21 cellular contexts compared by ENCODE assay signal in genomic region chr2:54626884-54627283, GRCh38.
A peak's percentile ranks its signal among the peaks of the same experiment; 100 is the strongest.
DNase-seq lines count a peak whose midpoint lies in the region; ATAC-seq, FAIRE-seq and TF ChIP-seq lines count a peak whose summit lies in the region.
"Had no signal": no experiment of that assay in that cellular context is flagged by ENCODE, and none has a peak within 500 bp of the region (broad histone marks: within the 10 kb centered on the region; RNA-seq: fewer than 3 reads in every experiment).

No MANE protein-coding gene starts in this region.

- no peak for DNase-seq in activated T-cell treated with anti-CD3 and anti-CD28 coated beads, Interleukin-2, amount 50 U/mL, for 24 hours
- DNase-seq in activated T-cell treated with anti-CD3 and anti-CD28 coated beads, Interleukin-2, amount 50 U/mL, for 4 hours: no peak
- DNase-seq in HTR-8/SVneo (ENCODE audit: insufficient read length, low spot score) (no peak), smooth muscle cell (lab: John Stamatoyannopoulos, UW; ENCODE audit: unreplicated experiment) (no peak), WTC11 (ENCODE audit: low spot score) (no peak), left lobe of liver (ENCODE audit: low spot score) (no peak)
- DNase-seq: activated B cell treated with CpG ODN at 0.5 μM for 24 hours; activated T-cell treated with anti-CD3 and anti-CD28 coated beads, Interleukin-2, amount 50 U/mL, for 72 hours; BE2C; foreskin fibroblast; IMR-90; islet precursor cell; MG63; NCI-H1417 treated with DMSO at 0.1 percent for 48 hours; NCI-H524; SK-N-SH; stimulated activated CD4-positive, alpha-beta T cell treated with anti-CD3 and anti-CD28 coated beads, Interleukin-12 subunit alpha, Interleukin-12 subunit beta, amount 100 ng/mL, for 4 hours; substantia nigra had no signal

- no peak overlapping the region for H3K4me3 Mint-ChIP-seq in activated T-cell treated with anti-CD3 and anti-CD28 coated beads, Interleukin-2, amount 50 U/mL, for 24 hours
- H3K4me3 Mint-ChIP-seq in activated T-cell treated with anti-CD3 and anti-CD28 coated beads, Interleukin-2, amount 50 U/mL, for 4 hours: no peak overlapping the region
- no peak overlapping the region for H3K4me3 Mint-ChIP-seq in WTC11
- H3K4me3 Mint-ChIP-seq: activated B cell treated with CpG ODN at 0.5 μM for 24 hours; activated T-cell treated with anti-CD3 and anti-CD28 coated beads, Interleukin-2, amount 50 U/mL, for 72 hours; T-helper 2 cell treated with Interferon-gamma antibody and Interleukin-4, amounts not matched to agents 5 μg/mL and 100 μg/mL, for 36 hours had no signal

- no peaks in the 10 kb centered on the region for H3K27me3 Mint-ChIP-seq in activated T-cell treated with anti-CD3 and anti-CD28 coated beads, Interleukin-2, amount 50 U/mL, for 24 hours
- H3K27me3 Mint-ChIP-seq in activated T-cell treated with anti-CD3 and anti-CD28 coated beads, Interleukin-2, amount 50 U/mL, for 4 hours (ENCODE audit: low read depth): no peaks in the 10 kb centered on the region
- no peaks in the 10 kb centered on the region for H3K27me3 Mint-ChIP-seq in WTC11 (ENCODE audit: low read depth)
- H3K27me3 Mint-ChIP-seq: activated B cell treated with CpG ODN at 0.5 μM for 24 hours had no signal

- peak; percentile 26 for FAIRE-seq in HTR-8/SVneo (lab: Jason Lieb, UNC)

- H3K4me3 ChIP-seq in liver (ENCODE audit: low read depth in 1 of 3, low read length in 3 of 3) (no peak overlapping the region), smooth muscle cell (no peak overlapping the region)
- H3K4me3 ChIP-seq: MG63 had no signal

- no peaks in the 10 kb centered on the region for H3K9me3 Mint-ChIP-seq in activated T-cell treated with anti-CD3 and anti-CD28 coated beads, Interleukin-2, amount 50 U/mL, for 24 hours
- no peaks in the 10 kb centered on the region for H3K9me3 Mint-ChIP-seq in activated T-cell treated with anti-CD3 and anti-CD28 coated beads, Interleukin-2, amount 50 U/mL, for 4 hours
- no peaks in the 10 kb centered on the region for H3K9me3 Mint-ChIP-seq in WTC11
- H3K9me3 Mint-ChIP-seq: activated B cell treated with CpG ODN at 0.5 μM for 24 hours; activated T-cell treated with anti-CD3 and anti-CD28 coated beads, Interleukin-2, amount 50 U/mL, for 72 hours; T-helper 2 cell treated with Interferon-gamma antibody and Interleukin-4, amounts not matched to agents 5 μg/mL and 100 μg/mL, for 36 hours had no signal

- CTCF ChIA-PET in WTC11 (lab: Charles Lee): no interaction called here

- no peak overlapping the region for H3K9ac ChIP-seq in liver (ENCODE audit: low read depth in 1 of 2, low read length in 2 of 2)
- no peak overlapping the region for H3K9ac ChIP-seq in smooth muscle cell (ENCODE audit: low read depth)
- H3K9ac ChIP-seq: SK-N-SH had no signal

- H3K27ac Mint-ChIP-seq in activated T-cell treated with anti-CD3 and anti-CD28 coated beads, Interleukin-2, amount 50 U/mL, for 24 hours: peak overlapping the region; percentile 7
- no peak overlapping the region for H3K27ac Mint-ChIP-seq in WTC11
- H3K27ac Mint-ChIP-seq: activated B cell treated with CpG ODN at 0.5 μM for 24 hours had no signal

- H3K4me1 ChIP-seq in liver (ENCODE audit: control insufficient read depth in 4 of 4, insufficient read depth in 4 of 4, low read length in 3 of 4) (peaks cover 19 to 58% (median 40%) of the 10 kb centered on the region in 4 donors), smooth muscle cell (ENCODE audit: low read depth) (no peaks in the 10 kb centered on the region)

- H3K9me3 ChIP-seq in liver (ENCODE audit: control insufficient read depth in 4 of 4, low read length in 3 of 4): no peaks in the 10 kb centered on the region
- H3K9me3 ChIP-seq in smooth muscle cell (replicated peaks; ENCODE audit: low read depth): no peaks in the 10 kb centered on the region
- H3K9me3 ChIP-seq: BE2C, MG63, SK-N-SH had no signal

- no peak overlapping the region for H2AFZ ChIP-seq in smooth muscle cell (ENCODE audit: low read depth)

- H3K36me3 ChIP-seq in liver (ENCODE audit: control insufficient read depth in 4 of 4, insufficient read depth in 3 of 4, low read depth in 1 of 4, low read length in 3 of 4) (peaks cover 16 to 72% (median 58%) of the 10 kb centered on the region in 4 donors), smooth muscle cell (ENCODE audit: low read depth) (peaks cover 34% of the 10 kb centered on the region)

- no peak for TF ChIP-seq RAD21 in liver (IDR thresholded peaks at IDR 0.05)

- POLR2A ChIA-PET in WTC11 (lab: Charles Lee): no interaction called here

- TF ChIP-seq CTCF in liver (IDR thresholded peaks at IDR 0.05; ENCODE audit: low read depth, low read length, missing input control) (no peak), smooth muscle cell (IDR thresholded peaks at IDR 0.05; ENCODE audit: borderline replicate concordance, insufficient read depth, poor library complexity, severe bottlenecking) (no peak), WTC11 (IDR thresholded peaks at IDR 0.05) (no peak)

- H3K4me1 Mint-ChIP-seq in activated T-cell treated with anti-CD3 and anti-CD28 coated beads, Interleukin-2, amount 50 U/mL, for 24 hours (ENCODE audit: low read depth): peaks cover 9% of the 10 kb centered on the region
- H3K4me1 Mint-ChIP-seq in activated T-cell treated with anti-CD3 and anti-CD28 coated beads, Interleukin-2, amount 50 U/mL, for 4 hours (ENCODE audit: low read depth): peaks cover 4% of the 10 kb centered on the region
- H3K4me1 Mint-ChIP-seq in WTC11: no peaks in the 10 kb centered on the region

- peaks cover 92% of the 10 kb centered on the region for H3K36me3 Mint-ChIP-seq in activated T-cell treated with anti-CD3 and anti-CD28 coated beads, Interleukin-2, amount 50 U/mL, for 24 hours (ENCODE audit: low read depth)
- peaks cover 64% of the 10 kb centered on the region for H3K36me3 Mint-ChIP-seq in activated T-cell treated with anti-CD3 and anti-CD28 coated beads, Interleukin-2, amount 50 U/mL, for 4 hours (ENCODE audit: insufficient read depth)
- H3K36me3 Mint-ChIP-seq in WTC11: peaks cover 89% of the 10 kb centered on the region

- WGBS in liver: 83% methylated on average over 2 of the region's 2 CpGs
- 94% methylated on average over 2 of the region's 2 CpGs for WGBS in smooth muscle cell (ENCODE audit: low lambda C conversion rate)

- no peak overlapping the region for H3K4me2 ChIP-seq in smooth muscle cell
- H3K4me2 ChIP-seq: SK-N-SH had no signal

- H3F3A ChIP-seq in smooth muscle cell (ENCODE audit: low read depth): peaks cover 8% of the 10 kb centered on the region

- no peak for ATAC-seq in activated T-cell treated with anti-CD3 and anti-CD28 coated beads, Interleukin-2, amount 50 U/mL, for 4 hours
- no peak for ATAC-seq in HG02759 (IDR thresholded peaks at IDR 0.05; ENCODE audit: unreplicated experiment)
- ATAC-seq in WTC11: no peak
- ATAC-seq in left lobe of liver: no peak
- ATAC-seq: activated T-cell treated with anti-CD3 and anti-CD28 coated beads, Interleukin-2, amount 50 U/mL, for 72 hours had no signal

- H4K20me1 ChIP-seq in smooth muscle cell (ENCODE audit: low read depth): no peaks in the 10 kb centered on the region

- H3K27ac ChIP-seq in liver (ENCODE audit: low read depth in 1 of 2, low read length in 2 of 2) (peak overlapping the region; percentile 55 to 83), smooth muscle cell (ENCODE audit: low read depth) (peak overlapping the region; percentile 80)

- H3K79me2 ChIP-seq in smooth muscle cell (ENCODE audit: low read depth): peaks cover 42% of the 10 kb centered on the region

- H3K27me3 ChIP-seq in liver (ENCODE audit: control insufficient read depth in 4 of 4, insufficient read depth in 4 of 4, low read length in 3 of 4): no peaks in the 10 kb centered on the region
- no peaks in the 10 kb centered on the region for H3K27me3 ChIP-seq in smooth muscle cell (ENCODE audit: low read depth)
- H3K27me3 ChIP-seq: BE2C, MG63 had no signal

TF ChIP-seq in liver, 16 proteins besides CTCF, POLR2A, EP300 and RAD21:
- TF ChIP-seq RXRA (IDR thresholded peaks at IDR 0.05) (no peak), NR2F2 (IDR thresholded peaks at IDR 0.05) (peak; percentile 24)

TF ChIP-seq in WTC11, 78 proteins besides CTCF, POLR2A, EP300 and RAD21 (continues in another document):
- no peak for TF ChIP-seq FOXJ3 (CRISPR knock-in tag; IDR thresholded peaks at IDR 0.05; ENCODE audit: borderline replicate concordance)
- no peak for TF ChIP-seq ZNF423 (CRISPR knock-in tag; IDR thresholded peaks at IDR 0.05)
- TF ChIP-seq ZNF263 (CRISPR knock-in tag; IDR thresholded peaks at IDR 0.05; ENCODE audit: low read depth): no peak
- TF ChIP-seq NR2C2 (CRISPR knock-in tag; IDR thresholded peaks at IDR 0.05): no peak
- no peak for TF ChIP-seq SMAD4 (CRISPR knock-in tag; IDR thresholded peaks at IDR 0.05)
- TF ChIP-seq ZNF512 (CRISPR knock-in tag; IDR thresholded peaks at IDR 0.05; ENCODE audit: borderline replicate concordance): no peak
- TF ChIP-seq ZNF425 (CRISPR knock-in tag; conservative IDR thresholded peaks at IDR 0.05): no peak
- no peak for TF ChIP-seq NR1H2 (CRISPR knock-in tag; IDR thresholded peaks at IDR 0.05)
